In genomic region chr14:77023001-77023996, GRCh38 we compare ENCODE assay signal across 8 cellular contexts.
DNase-seq lines count a peak whose midpoint lies in the region; ATAC-seq and TF ChIP-seq lines count a peak whose summit lies in the region.

No MANE protein-coding gene starts in this region.

- in situ Hi-C loops in astrocyte of the cerebellum (cut with HindIII; ENCODE audit: low sequenced_read_pairs): no loop called here

- no peak for ATAC-seq in GM18520 (IDR thresholded peaks at IDR 0.05; ENCODE audit: unreplicated experiment)
- no peak for ATAC-seq in stimulated activated naive B cell treated with anti-CD40 and anti-IgM and Interleukin-4, amounts not matched to agents 10 μg/mL and 1 μg/mL and 100 μg/mL, for 72 hours (replicated peaks)
- no peak for ATAC-seq in GM18519 (IDR thresholded peaks at IDR 0.05; ENCODE audit: low FRiP score, unreplicated experiment)

- H3K27ac Mint-ChIP-seq in stimulated activated naive B cell treated with anti-CD40 and anti-IgM and Interleukin-4, amounts not matched to agents 10 μg/mL and 1 μg/mL and 100 μg/mL, for 72 hours: no peak overlapping the region

- H3K4me3 Mint-ChIP-seq in stimulated activated naive B cell treated with anti-CD40 and anti-IgM and Interleukin-4, amounts not matched to agents 10 μg/mL and 1 μg/mL and 100 μg/mL, for 72 hours: no peak overlapping the region

- TF ChIP-seq CTCF in astrocyte of the cerebellum (IDR thresholded peaks at IDR 0.05; ENCODE audit: low read depth, low read length, missing control alignments): peak; percentile 51

- peaks cover 18 to 22% of the 10 kb centered on the region in 2 donors for H3K36me3 Mint-ChIP-seq in stimulated activated naive B cell treated with anti-CD40 and anti-IgM and Interleukin-4, amounts not matched to agents 10 μg/mL and 1 μg/mL and 100 μg/mL, for 72 hours

- H3K9me3 Mint-ChIP-seq in stimulated activated naive B cell treated with anti-CD40 and anti-IgM and Interleukin-4, amounts not matched to agents 10 μg/mL and 1 μg/mL and 100 μg/mL, for 72 hours: no peaks in the 10 kb centered on the region

- peak; percentile 80 for DNase-seq in DMS79 treated with DMSO at 0.1 percent for 48 hours (lab: John Stamatoyannopoulos, UW)
- DNase-seq in NCI-H2196 treated with DMSO at 0.1 percent for 48 hours (lab: John Stamatoyannopoulos, UW; ENCODE audit: unreplicated experiment): peak; percentile 35
- DNase-seq in astrocyte of the cerebellum (ENCODE audit: low read depth): no peak
- peak; percentile 66 for DNase-seq in iPS-NIHi7 (ENCODE audit: extremely low spot score)
- peak in 2 of 3 donors; percentile 51 to 56 for DNase-seq in stimulated activated CD4-positive, alpha-beta T cell treated with anti-CD3 and anti-CD28 coated beads, Interleukin-12 subunit alpha, Interleukin-12 subunit beta, amount 100 ng/mL, for 48 hours (ENCODE audit: low read depth in 2 of 3, low spot score in 1 of 3)
- no peak for DNase-seq in stimulated activated naive B cell treated with anti-CD40 and anti-IgM and Interleukin-4, amounts not matched to agents 10 μg/mL and 1 μg/mL and 100 μg/mL, for 72 hours

- peaks cover 23 to 34% of the 10 kb centered on the region in 2 donors for H3K4me1 Mint-ChIP-seq in stimulated activated naive B cell treated with anti-CD40 and anti-IgM and Interleukin-4, amounts not matched to agents 10 μg/mL and 1 μg/mL and 100 μg/mL, for 72 hours

- peak overlapping the region; percentile 71 for H3K4me3 ChIP-seq in astrocyte of the cerebellum (ENCODE audit: low read depth, low read length)

- H3K27me3 Mint-ChIP-seq in stimulated activated naive B cell treated with anti-CD40 and anti-IgM and Interleukin-4, amounts not matched to agents 10 μg/mL and 1 μg/mL and 100 μg/mL, for 72 hours: no peaks in the 10 kb centered on the region

Comparison
In these comparisons a context has a peak if more than half of its experiments do, and no peak if none do; other contexts are left out.
1. DNase-seq: peak in DMS79 treated with DMSO at 0.1 percent for 48 hours (single experiment), NCI-H2196 treated with DMSO at 0.1 percent for 48 hours (single experiment), iPS-NIHi7 (single experiment) and stimulated activated CD4-positive, alpha-beta T cell treated with anti-CD3 and anti-CD28 coated beads, Interleukin-12 subunit alpha, Interleukin-12 subunit beta, amount 100 ng/mL, for 48 hours (2 of 3); none in astrocyte of the cerebellum (single experiment) and stimulated activated naive B cell treated with anti-CD40 and anti-IgM and Interleukin-4, amounts not matched to agents 10 μg/mL and 1 μg/mL and 100 μg/mL, for 72 hours (single experiment).